Comparison of ENCODE assay signal across 18 cellular contexts in genomic region chr12:94055528-94055927, GRCh38.
A peak's percentile ranks its signal among the peaks of the same experiment; 100 is the strongest.
DNase-seq lines count a peak whose midpoint lies in the region; TF ChIP-seq lines count a peak whose summit lies in the region.
"Had no signal": no experiment of that assay in that cellular context is flagged by ENCODE, and none has a peak within 500 bp of the region (broad histone marks: within the 10 kb centered on the region; RNA-seq: fewer than 3 reads in every experiment).

No MANE protein-coding gene starts in this region.

- H2BK12ac ChIP-seq in trophoblast cell (ENCODE audit: low read length) = no peak overlapping the region

- H4K12ac ChIP-seq in trophoblast cell (ENCODE audit: low read depth, low read length) = no peak overlapping the region

- H3K18ac ChIP-seq in trophoblast cell (ENCODE audit: low read length) = no peak overlapping the region

- H3K4me3 ChIP-seq in Peyer's patch (no peak overlapping the region), mucosa of rectum (ENCODE audit: low read length in 2 of 2) (no peak overlapping the region), transverse colon (no peak overlapping the region), trophoblast cell (ENCODE audit: low read depth, low read length) (no peak overlapping the region)
- H3K4me3 ChIP-seq: BLaER1, GM12878 had no signal

- no peaks in the 10 kb centered on the region for H3K79me2 ChIP-seq in trophoblast cell (ENCODE audit: control insufficient read depth, insufficient read depth, low read length, poor library complexity)

- no peak overlapping the region for H4K91ac ChIP-seq in trophoblast cell (ENCODE audit: low read depth, low read length)

- peak; percentile 81 for DNase-seq in NCI-H2171 treated with DMSO at 0.1 percent for 48 hours (lab: John Stamatoyannopoulos, UW)
- DNase-seq in NCI-H2171 (lab: John Stamatoyannopoulos, UW) = no peak
- no peak for DNase-seq in Peyer's patch
- DNase-seq in transverse colon = no peak
- no peak for DNase-seq in T1000 (lab: John Stamatoyannopoulos, UW)
- no peak for DNase-seq in stimulated activated CD8-positive, alpha-beta memory T cell treated with anti-CD3 and anti-CD28 coated beads, Interleukin-4, amount 100 ng/mL, for 48 hours
- DNase-seq in trophoblast cell = no peak
- DNase-seq: 8988T; CD4-positive, alpha-beta memory T cell; DMS53; DND-41; EL; GOT3; H7; HFFc6 had no signal

- H2BK5ac ChIP-seq in trophoblast cell (ENCODE audit: low read depth, low read length, poor library complexity) = no peak overlapping the region

- no peak overlapping the region for H3K4me2 ChIP-seq in trophoblast cell (ENCODE audit: low read length)
- H3K4me2 ChIP-seq: BLaER1 had no signal

- no peak overlapping the region for H3K9ac ChIP-seq in mucosa of rectum (ENCODE audit: low read depth in 1 of 2, low read length in 2 of 2)
- no peak overlapping the region for H3K9ac ChIP-seq in trophoblast cell (ENCODE audit: low read length)
- H3K9ac ChIP-seq: BLaER1 had no signal

- H3K4ac ChIP-seq in trophoblast cell (ENCODE audit: low read depth, low read length) = no peak overlapping the region

- in situ Hi-C loops in transverse colon (cut with MboI; ENCODE audit: low pct_ligation_motif_present in 1 of 4, low pct_unique_long_range_greater_than_20kb in 1 of 4, low sequenced_read_pairs in 3 of 4) = no loop called here

- H3K9me3 ChIP-seq in Peyer's patch (peaks cover 0 to 7% (median 0%) of the 10 kb centered on the region in 4 donors), mucosa of rectum (ENCODE audit: control insufficient read depth in 2 of 2, low read length in 2 of 2) (no peaks in the 10 kb centered on the region), transverse colon (no peaks in the 10 kb centered on the region), trophoblast cell (ENCODE audit: insufficient read depth, low read depth, low read length) (peaks cover 4% of the 10 kb centered on the region)

- H3K79me1 ChIP-seq in trophoblast cell (ENCODE audit: low read length) = no peaks in the 10 kb centered on the region

- no peaks in the 10 kb centered on the region for H3K27me3 ChIP-seq in Peyer's patch
- H3K27me3 ChIP-seq in mucosa of rectum (ENCODE audit: control insufficient read depth in 2 of 2, insufficient read depth in 2 of 2, low read length in 2 of 2) = no peaks in the 10 kb centered on the region
- H3K27me3 ChIP-seq in transverse colon = no peaks in the 10 kb centered on the region
- no peaks in the 10 kb centered on the region for H3K27me3 ChIP-seq in trophoblast cell (ENCODE audit: insufficient read depth, low read length)
- H3K27me3 ChIP-seq: BLaER1 had no signal

- H3K23ac ChIP-seq in trophoblast cell (ENCODE audit: low read length) = no peak overlapping the region

- H2AFZ ChIP-seq in trophoblast cell (ENCODE audit: insufficient read depth, low read length, poor library complexity) = no peak overlapping the region

- no peak overlapping the region for H3K14ac ChIP-seq in trophoblast cell (ENCODE audit: low read length)

- H2AK5ac ChIP-seq in trophoblast cell (ENCODE audit: low read length) = no peak overlapping the region

- TF ChIP-seq CTCF in Peyer's patch (IDR thresholded peaks at IDR 0.05) (no peak), transverse colon (IDR thresholded peaks at IDR 0.05) (no peak)

- H3K36me3 ChIP-seq in Peyer's patch = no peaks in the 10 kb centered on the region
- H3K36me3 ChIP-seq in mucosa of rectum (ENCODE audit: control insufficient read depth in 2 of 2, insufficient read depth in 2 of 2, low read length in 2 of 2) = no peaks in the 10 kb centered on the region
- H3K36me3 ChIP-seq in transverse colon = no peaks in the 10 kb centered on the region
- H3K36me3 ChIP-seq in trophoblast cell (ENCODE audit: control insufficient read depth in 1 of 2, insufficient read depth in 2 of 2, low read length in 2 of 2) = no peaks in the 10 kb centered on the region
- H3K36me3 ChIP-seq: BLaER1 had no signal

- no peak for TF ChIP-seq EP300 in transverse colon (IDR thresholded peaks at IDR 0.05; ENCODE audit: low read depth)

- no peak overlapping the region for H2BK120ac ChIP-seq in trophoblast cell (ENCODE audit: insufficient read depth, low read length, poor library complexity)

- TF ChIP-seq POLR2A in Peyer's patch (IDR thresholded peaks at IDR 0.05) (no peak), transverse colon (IDR thresholded peaks at IDR 0.05) (no peak)

- H3K4me1 ChIP-seq in Peyer's patch (peaks cover 0 to 6% (median 0%) of the 10 kb centered on the region in 4 donors), mucosa of rectum (ENCODE audit: control insufficient read depth in 2 of 2, insufficient read depth in 2 of 2, low read length in 2 of 2) (peaks cover 14 to 29% of the 10 kb centered on the region in 2 donors), transverse colon (peaks cover 0 to 49% (median 22%) of the 10 kb centered on the region in 4 donors), trophoblast cell (ENCODE audit: control insufficient read depth in 1 of 2, insufficient read depth in 2 of 2, low read length in 2 of 2) (peaks cover 4 to 5% of the 10 kb centered on the region in 2 experiments)
- H3K4me1 ChIP-seq: BLaER1 had no signal

- 52 to 67% methylated on average over 3 of the region's 3 CpGs for WGBS in transverse colon (ENCODE audit: low coverage in 1 of 2), 2 donors
- no CpG with 5 or more reads among the region's 3 CpGs for WGBS in trophoblast cell (ENCODE audit: extremely low coverage, insufficient coverage, insufficient read length)

- intact Hi-C loops in transverse colon (cut with DNase I; ENCODE audit: low total_unique reads) = no loop called here

- no peak overlapping the region for H4K8ac ChIP-seq in trophoblast cell (ENCODE audit: low read depth, low read length)

- H3K27ac ChIP-seq in Peyer's patch (peak overlapping the region in 3 of 4 donors; percentile 18 to 83 (median 70)), mucosa of rectum (ENCODE audit: low read depth in 2 of 2, low read length in 2 of 2) (peak overlapping the region; percentile 58 to 76), transverse colon (peak overlapping the region; percentile 46 to 70 (median 64)), trophoblast cell (ENCODE audit: low read depth, low read length) (no peak overlapping the region)
- H3K27ac ChIP-seq: BLaER1 had no signal
